Comparison of ENCODE assay signal across 1 cellular context in genomic region chr12:6937481-6938352, GRCh38.
A peak's percentile ranks its signal among the peaks of the same experiment; 100 is the strongest.
TF ChIP-seq lines count a peak whose summit lies in the region.

No MANE protein-coding gene starts in this region.

TF ChIP-seq in HepG2, 621 proteins besides CTCF, POLR2A, EP300 and RAD21 (continued from another document and continues in another):
- TF ChIP-seq ZSCAN31 (CRISPR knock-in tag; IDR thresholded peaks at IDR 0.05; ENCODE audit: low read depth) (peak; percentile 79; the same call in 1 of the 2 replicates), NFKBIZ (CRISPR knock-in tag; IDR thresholded peaks at IDR 0.05) (peak; percentile 56; the same call in 1 of the 2 replicates), ISX (CRISPR knock-in tag; conservative IDR thresholded peaks at IDR 0.05) (no peak), ZNF430 (CRISPR knock-in tag; IDR thresholded peaks at IDR 0.05) (peak; percentile 91), ZKSCAN5 (CRISPR knock-in tag; IDR thresholded peaks at IDR 0.05) (no peak), MED1 (CRISPR knock-in tag; IDR thresholded peaks at IDR 0.05) (peak; percentile 81), ZFP91 (CRISPR knock-in tag; IDR thresholded peaks at IDR 0.05; ENCODE audit: borderline replicate concordance) (peak; percentile 96), SOX5 (CRISPR knock-in tag; IDR thresholded peaks at IDR 0.05; ENCODE audit: borderline replicate concordance) (peak; percentile 68), SRY (CRISPR knock-in tag; IDR thresholded peaks at IDR 0.05) (peak; percentile 78), HNF4A (CRISPR knock-in tag; IDR thresholded peaks at IDR 0.05) (no peak), PHF21A (CRISPR knock-in tag; IDR thresholded peaks at IDR 0.05) (peak; percentile 61; the same call in 1 of the 2 replicates), DNMT3B (CRISPR knock-in tag; conservative IDR thresholded peaks at IDR 0.05) (peak; percentile 73; the same call in 1 of the 2 replicates), ZNF10 (CRISPR knock-in tag; IDR thresholded peaks at IDR 0.05; ENCODE audit: borderline replicate concordance, low read depth) (no peak), TBX2 (CRISPR knock-in tag; IDR thresholded peaks at IDR 0.05; ENCODE audit: borderline replicate concordance) (peak; percentile 84; the same call in 1 of the 2 replicates), ZMYM2 (CRISPR knock-in tag; IDR thresholded peaks at IDR 0.05) (no peak), MAFF (IDR thresholded peaks at IDR 0.05; ENCODE audit: low read depth, low read length) (no peak), ZNF224 (CRISPR knock-in tag; IDR thresholded peaks at IDR 0.05) (peak; percentile 83), ZNF564 (CRISPR knock-in tag; IDR thresholded peaks at IDR 0.05) (no peak; the same call in 1 of the 2 replicates), ZNF841 (CRISPR knock-in tag; IDR thresholded peaks at IDR 0.05; ENCODE audit: borderline replicate concordance) (no peak), CENPX (CRISPR knock-in tag; IDR thresholded peaks at IDR 0.05) (no peak), ZNF619 (CRISPR knock-in tag; IDR thresholded peaks at IDR 0.05) (peak; percentile 90; the same call in 1 of the 2 replicates), ZNF773 (CRISPR knock-in tag; IDR thresholded peaks at IDR 0.05; ENCODE audit: borderline replicate concordance) (0 out of 2 replicates have a peak, but pooled peaks have one; percentile 71), PREB (CRISPR knock-in tag; IDR thresholded peaks at IDR 0.05) (no peak), TCF7 (IDR thresholded peaks at IDR 0.05; ENCODE audit: low read depth) (no peak), SATB2 (CRISPR knock-in tag; IDR thresholded peaks at IDR 0.05) (no peak), ZNF7 (CRISPR knock-in tag; IDR thresholded peaks at IDR 0.05) (peak; percentile 21; the same call in 1 of the 2 replicates), XBP1 (CRISPR knock-in tag; IDR thresholded peaks at IDR 0.05) (no peak), ZSCAN21 (CRISPR knock-in tag; IDR thresholded peaks at IDR 0.05; ENCODE audit: borderline replicate concordance) (peak; percentile 82; the same call in 1 of the 2 replicates), IKZF5 (CRISPR knock-in tag; IDR thresholded peaks at IDR 0.05) (peak; percentile 96), BRD4 (CRISPR knock-in tag; IDR thresholded peaks at IDR 0.05) (peak; percentile 72; the same call in 1 of the 2 replicates), ZNF749 (CRISPR knock-in tag; IDR thresholded peaks at IDR 0.05; ENCODE audit: borderline replicate concordance) (peak; percentile 94), SIX1 (CRISPR knock-in tag; IDR thresholded peaks at IDR 0.05; ENCODE audit: borderline replicate concordance) (no peak), SSRP1 (CRISPR knock-in tag; IDR thresholded peaks at IDR 0.05) (no peak; the same call in 1 of the 2 replicates), ZNF460 (CRISPR knock-in tag; IDR thresholded peaks at IDR 0.05; ENCODE audit: borderline replicate concordance) (no peak), ZNF282 (IDR thresholded peaks at IDR 0.05; ENCODE audit: partially characterized antibody) (no peak), MAF1 (CRISPR knock-in tag; IDR thresholded peaks at IDR 0.05; ENCODE audit: borderline replicate concordance) (peak; percentile 68; the same call in 1 of the 2 replicates), ZNF180 (CRISPR knock-in tag; IDR thresholded peaks at IDR 0.05; ENCODE audit: borderline replicate concordance, low read depth) (no peak), STAG1 (CRISPR knock-in tag; IDR thresholded peaks at IDR 0.05) (peak; percentile 62), CSRNP1 (CRISPR knock-in tag; IDR thresholded peaks at IDR 0.05) (peak; percentile 92), ZNF557 (CRISPR knock-in tag; IDR thresholded peaks at IDR 0.05) (no peak), YY1 (IDR thresholded peaks at IDR 0.05; ENCODE audit: insufficient read depth, insufficient replicate concordance, low read depth, low read length) (peak; percentile 81), ZFAT (CRISPR knock-in tag; conservative IDR thresholded peaks at IDR 0.05) (no peak), MTA1 (CRISPR knock-in tag; IDR thresholded peaks at IDR 0.05; ENCODE audit: borderline replicate concordance) (peak; percentile 61), POLR2AphosphoS5 (IDR thresholded peaks at IDR 0.05; ENCODE audit: low read depth, low read length) (peak; percentile 63; the same call in 1 of the 2 replicates), TBP (CRISPR knock-in tag; IDR thresholded peaks at IDR 0.05) (no peak)
- TF ChIP-seq, protein P1, sequence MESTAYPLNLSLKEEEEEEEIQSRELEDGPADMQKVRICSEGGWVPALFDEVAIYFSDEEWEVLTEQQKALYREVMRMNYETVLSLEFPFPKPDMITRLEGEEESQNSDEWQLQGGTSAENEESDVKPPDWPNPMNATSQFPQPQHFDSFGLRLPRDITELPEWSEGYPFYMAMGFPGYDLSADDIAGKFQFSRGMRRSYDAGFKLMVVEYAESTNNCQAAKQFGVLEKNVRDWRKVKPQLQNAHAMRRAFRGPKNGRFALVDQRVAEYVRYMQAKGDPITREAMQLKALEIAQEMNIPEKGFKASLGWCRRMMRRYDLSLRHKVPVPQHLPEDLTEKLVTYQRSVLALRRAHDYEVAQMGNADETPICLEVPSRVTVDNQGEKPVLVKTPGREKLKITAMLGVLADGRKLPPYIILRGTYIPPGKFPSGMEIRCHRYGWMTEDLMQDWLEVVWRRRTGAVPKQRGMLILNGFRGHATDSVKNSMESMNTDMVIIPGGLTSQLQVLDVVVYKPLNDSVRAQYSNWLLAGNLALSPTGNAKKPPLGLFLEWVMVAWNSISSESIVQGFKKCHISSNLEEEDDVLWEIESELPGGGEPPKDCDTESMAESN (CRISPR knock-in tag; conservative IDR thresholded peaks at IDR 0.05), result peak; percentile 95
- TF ChIP-seq, protein P2, sequence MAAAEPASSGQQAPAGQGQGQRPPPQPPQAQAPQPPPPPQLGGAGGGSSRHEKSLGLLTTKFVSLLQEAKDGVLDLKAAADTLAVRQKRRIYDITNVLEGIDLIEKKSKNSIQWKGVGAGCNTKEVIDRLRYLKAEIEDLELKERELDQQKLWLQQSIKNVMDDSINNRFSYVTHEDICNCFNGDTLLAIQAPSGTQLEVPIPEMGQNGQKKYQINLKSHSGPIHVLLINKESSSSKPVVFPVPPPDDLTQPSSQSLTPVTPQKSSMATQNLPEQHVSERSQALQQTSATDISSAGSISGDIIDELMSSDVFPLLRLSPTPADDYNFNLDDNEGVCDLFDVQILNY (CRISPR knock-in tag; conservative IDR thresholded peaks at IDR 0.05), result peak; percentile 85
- TF ChIP-seq, protein P3, sequence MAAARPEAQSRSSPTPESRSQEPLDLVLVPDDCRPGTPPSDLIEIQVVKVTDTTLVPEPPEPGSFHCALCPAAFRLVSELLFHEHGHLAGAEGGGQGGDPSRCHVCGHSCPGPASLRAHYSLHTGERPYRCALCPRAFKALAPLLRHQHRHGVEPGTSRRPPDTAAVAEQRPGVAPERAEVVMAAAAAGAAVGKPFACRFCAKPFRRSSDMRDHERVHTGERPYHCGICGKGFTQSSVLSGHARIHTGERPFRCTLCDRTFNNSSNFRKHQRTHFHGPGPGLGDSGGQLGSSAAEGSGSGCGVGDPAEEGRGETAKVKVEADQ (CRISPR knock-in tag; IDR thresholded peaks at IDR 0.05; ENCODE audit: borderline replicate concordance), result peak; percentile 85
- TF ChIP-seq, protein P4, sequence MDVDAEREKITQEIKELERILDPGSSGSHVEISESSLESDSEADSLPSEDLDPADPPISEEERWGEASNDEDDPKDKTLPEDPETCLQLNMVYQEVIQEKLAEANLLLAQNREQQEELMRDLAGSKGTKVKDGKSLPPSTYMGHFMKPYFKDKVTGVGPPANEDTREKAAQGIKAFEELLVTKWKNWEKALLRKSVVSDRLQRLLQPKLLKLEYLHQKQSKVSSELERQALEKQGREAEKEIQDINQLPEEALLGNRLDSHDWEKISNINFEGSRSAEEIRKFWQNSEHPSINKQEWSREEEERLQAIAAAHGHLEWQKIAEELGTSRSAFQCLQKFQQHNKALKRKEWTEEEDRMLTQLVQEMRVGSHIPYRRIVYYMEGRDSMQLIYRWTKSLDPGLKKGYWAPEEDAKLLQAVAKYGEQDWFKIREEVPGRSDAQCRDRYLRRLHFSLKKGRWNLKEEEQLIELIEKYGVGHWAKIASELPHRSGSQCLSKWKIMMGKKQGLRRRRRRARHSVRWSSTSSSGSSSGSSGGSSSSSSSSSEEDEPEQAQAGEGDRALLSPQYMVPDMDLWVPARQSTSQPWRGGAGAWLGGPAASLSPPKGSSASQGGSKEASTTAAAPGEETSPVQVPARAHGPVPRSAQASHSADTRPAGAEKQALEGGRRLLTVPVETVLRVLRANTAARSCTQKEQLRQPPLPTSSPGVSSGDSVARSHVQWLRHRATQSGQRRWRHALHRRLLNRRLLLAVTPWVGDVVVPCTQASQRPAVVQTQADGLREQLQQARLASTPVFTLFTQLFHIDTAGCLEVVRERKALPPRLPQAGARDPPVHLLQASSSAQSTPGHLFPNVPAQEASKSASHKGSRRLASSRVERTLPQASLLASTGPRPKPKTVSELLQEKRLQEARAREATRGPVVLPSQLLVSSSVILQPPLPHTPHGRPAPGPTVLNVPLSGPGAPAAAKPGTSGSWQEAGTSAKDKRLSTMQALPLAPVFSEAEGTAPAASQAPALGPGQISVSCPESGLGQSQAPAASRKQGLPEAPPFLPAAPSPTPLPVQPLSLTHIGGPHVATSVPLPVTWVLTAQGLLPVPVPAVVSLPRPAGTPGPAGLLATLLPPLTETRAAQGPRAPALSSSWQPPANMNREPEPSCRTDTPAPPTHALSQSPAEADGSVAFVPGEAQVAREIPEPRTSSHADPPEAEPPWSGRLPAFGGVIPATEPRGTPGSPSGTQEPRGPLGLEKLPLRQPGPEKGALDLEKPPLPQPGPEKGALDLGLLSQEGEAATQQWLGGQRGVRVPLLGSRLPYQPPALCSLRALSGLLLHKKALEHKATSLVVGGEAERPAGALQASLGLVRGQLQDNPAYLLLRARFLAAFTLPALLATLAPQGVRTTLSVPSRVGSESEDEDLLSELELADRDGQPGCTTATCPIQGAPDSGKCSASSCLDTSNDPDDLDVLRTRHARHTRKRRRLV (CRISPR knock-in tag; IDR thresholded peaks at IDR 0.05), result peak; percentile 97
- TF ChIP-seq, protein P5, sequence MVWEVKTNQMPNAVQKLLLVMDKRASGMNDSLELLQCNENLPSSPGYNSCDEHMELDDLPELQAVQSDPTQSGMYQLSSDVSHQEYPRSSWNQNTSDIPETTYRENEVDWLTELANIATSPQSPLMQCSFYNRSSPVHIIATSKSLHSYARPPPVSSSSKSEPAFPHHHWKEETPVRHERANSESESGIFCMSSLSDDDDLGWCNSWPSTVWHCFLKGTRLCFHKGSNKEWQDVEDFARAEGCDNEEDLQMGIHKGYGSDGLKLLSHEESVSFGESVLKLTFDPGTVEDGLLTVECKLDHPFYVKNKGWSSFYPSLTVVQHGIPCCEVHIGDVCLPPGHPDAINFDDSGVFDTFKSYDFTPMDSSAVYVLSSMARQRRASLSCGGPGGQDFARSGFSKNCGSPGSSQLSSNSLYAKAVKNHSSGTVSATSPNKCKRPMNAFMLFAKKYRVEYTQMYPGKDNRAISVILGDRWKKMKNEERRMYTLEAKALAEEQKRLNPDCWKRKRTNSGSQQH (CRISPR knock-in tag; IDR thresholded peaks at IDR 0.05; ENCODE audit: low read depth), result 0 out of 2 replicates have a peak, but pooled peaks have one; percentile 59
- TF ChIP-seq, protein P6, sequence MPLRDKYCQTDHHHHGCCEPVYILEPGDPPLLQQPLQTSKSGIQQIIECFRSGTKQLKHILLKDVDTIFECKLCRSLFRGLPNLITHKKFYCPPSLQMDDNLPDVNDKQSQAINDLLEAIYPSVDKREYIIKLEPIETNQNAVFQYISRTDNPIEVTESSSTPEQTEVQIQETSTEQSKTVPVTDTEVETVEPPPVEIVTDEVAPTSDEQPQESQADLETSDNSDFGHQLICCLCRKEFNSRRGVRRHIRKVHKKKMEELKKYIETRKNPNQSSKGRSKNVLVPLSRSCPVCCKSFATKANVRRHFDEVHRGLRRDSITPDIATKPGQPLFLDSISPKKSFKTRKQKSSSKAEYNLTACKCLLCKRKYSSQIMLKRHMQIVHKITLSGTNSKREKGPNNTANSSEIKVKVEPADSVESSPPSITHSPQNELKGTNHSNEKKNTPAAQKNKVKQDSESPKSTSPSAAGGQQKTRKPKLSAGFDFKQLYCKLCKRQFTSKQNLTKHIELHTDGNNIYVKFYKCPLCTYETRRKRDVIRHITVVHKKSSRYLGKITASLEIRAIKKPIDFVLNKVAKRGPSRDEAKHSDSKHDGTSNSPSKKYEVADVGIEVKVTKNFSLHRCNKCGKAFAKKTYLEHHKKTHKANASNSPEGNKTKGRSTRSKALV (CRISPR knock-in tag; IDR thresholded peaks at IDR 0.05), result peak; percentile 91
